Comparison of ENCODE assay signal across 11 cellular contexts in genomic region chr4:98566491-98567008, GRCh38.
DNase-seq lines count a peak whose midpoint lies in the region; ATAC-seq and TF ChIP-seq lines count a peak whose summit lies in the region.
"Had no signal": no experiment of that assay in that cellular context is flagged by ENCODE, and none has a peak within 500 bp of the region (broad histone marks: within the 10 kb centered on the region; RNA-seq: fewer than 3 reads in every experiment).

No MANE protein-coding gene starts in this region.

- H3K27me3 Mint-ChIP-seq in neural crest cell (ENCODE audit: low read depth): no peaks in the 10 kb centered on the region
- no peaks in the 10 kb centered on the region for H3K27me3 Mint-ChIP-seq in activated naive CD8-positive, alpha-beta T cell treated with anti-CD3 and anti-CD28 coated beads, Interleukin-2, amount 50 U/mL, for 24 hours
- H3K27me3 Mint-ChIP-seq: CD4-positive, alpha-beta memory T cell had no signal

- no peak for TF ChIP-seq POLR2A in esophagus muscularis mucosa (IDR thresholded peaks at IDR 0.05; ENCODE audit: low read depth)

- no peaks in the 10 kb centered on the region for H3K9me3 ChIP-seq in esophagus muscularis mucosa

- peak overlapping the region in 3 of 4 donors; percentile 41 to 50 (median 46) for H3K27ac ChIP-seq in esophagus muscularis mucosa (replicated peaks in 1 of 4)
- no peak overlapping the region for H3K27ac ChIP-seq in brain microvascular endothelial cell

- H3K4me3 Mint-ChIP-seq in neural crest cell: no peak overlapping the region
- H3K4me3 Mint-ChIP-seq in activated naive CD8-positive, alpha-beta T cell treated with anti-CD3 and anti-CD28 coated beads, Interleukin-2, amount 50 U/mL, for 24 hours: no peak overlapping the region
- H3K4me3 Mint-ChIP-seq: natural killer cell had no signal

- intact Hi-C loops in esophagus muscularis mucosa (cut with DNase I): no loop called here

- peak overlapping the region; percentile 53 for H3K27ac Mint-ChIP-seq in neural crest cell (ENCODE audit: unreplicated experiment)
- H3K27ac Mint-ChIP-seq in activated naive CD8-positive, alpha-beta T cell treated with anti-CD3 and anti-CD28 coated beads, Interleukin-2, amount 50 U/mL, for 24 hours: no peak overlapping the region
- H3K27ac Mint-ChIP-seq: natural killer cell had no signal

- 63% methylated on average over 7 of the region's 10 CpGs for WGBS in esophagus muscularis mucosa

- H3K36me3 Mint-ChIP-seq in neural crest cell (ENCODE audit: low read depth): no peaks in the 10 kb centered on the region
- peaks cover 10% of the 10 kb centered on the region for H3K36me3 Mint-ChIP-seq in activated naive CD8-positive, alpha-beta T cell treated with anti-CD3 and anti-CD28 coated beads, Interleukin-2, amount 50 U/mL, for 24 hours (ENCODE audit: low read depth)
- H3K36me3 Mint-ChIP-seq: natural killer cell had no signal

- ATAC-seq in GM19328 (IDR thresholded peaks at IDR 0.05; ENCODE audit: unreplicated experiment) (no peak), left lobe of liver (no peak)
- ATAC-seq in activated naive CD8-positive, alpha-beta T cell treated with anti-CD3 and anti-CD28 coated beads, Interleukin-2, amount 50 U/mL, for 24 hours: no peak
- ATAC-seq: natural killer cell had no signal

- in situ Hi-C loops in brain microvascular endothelial cell (cut with HindIII; ENCODE audit: low pct_ligation_motif_present, low sequenced_read_pairs): no loop called here

- peaks cover under 1% of the 10 kb centered on the region for H3K9me3 Mint-ChIP-seq in neural crest cell
- H3K9me3 Mint-ChIP-seq in activated naive CD8-positive, alpha-beta T cell treated with anti-CD3 and anti-CD28 coated beads, Interleukin-2, amount 50 U/mL, for 24 hours: no peaks in the 10 kb centered on the region
- H3K9me3 Mint-ChIP-seq: CD4-positive, alpha-beta memory T cell; natural killer cell had no signal

- DNase-seq in Ammon's horn (ENCODE audit: low spot score): peak; percentile 90
- DNase-seq in NCI-H1694 treated with DMSO at 0.1 percent for 48 hours (lab: John Stamatoyannopoulos, UW): peak; percentile 52
- DNase-seq in esophagus muscularis mucosa (ENCODE audit: extremely low spot score): peak; percentile 86
- no peak for DNase-seq in neural crest cell (ENCODE audit: low read depth, low spot score)
- no peak for DNase-seq in brain microvascular endothelial cell
- DNase-seq in left lobe of liver (ENCODE audit: low spot score): no peak
- no peak for DNase-seq in activated naive CD8-positive, alpha-beta T cell treated with anti-CD3 and anti-CD28 coated beads, Interleukin-2, amount 50 U/mL, for 24 hours
- DNase-seq: activated T-cell treated with anti-CD3 and anti-CD28 coated beads, Interleukin-2, amount 50 U/mL, for 48 hours; CD4-positive, alpha-beta memory T cell; natural killer cell had no signal

- H3K27me3 ChIP-seq in esophagus muscularis mucosa (no peaks in the 10 kb centered on the region), brain microvascular endothelial cell (replicated peaks) (no peaks in the 10 kb centered on the region)

- no peak for TF ChIP-seq EP300 in esophagus muscularis mucosa (IDR thresholded peaks at IDR 0.05)

- H3K4me3 ChIP-seq in esophagus muscularis mucosa (no peak overlapping the region), brain microvascular endothelial cell (ENCODE audit: low read depth, low read length) (no peak overlapping the region)

- H3K36me3 ChIP-seq in esophagus muscularis mucosa (no peaks in the 10 kb centered on the region), brain microvascular endothelial cell (replicated peaks) (no peaks in the 10 kb centered on the region)

- peaks cover 37% of the 10 kb centered on the region for H3K4me1 Mint-ChIP-seq in neural crest cell
- peaks cover 38% of the 10 kb centered on the region for H3K4me1 Mint-ChIP-seq in activated naive CD8-positive, alpha-beta T cell treated with anti-CD3 and anti-CD28 coated beads, Interleukin-2, amount 50 U/mL, for 24 hours

- TF ChIP-seq CTCF in esophagus muscularis mucosa (IDR thresholded peaks at IDR 0.05) (no peak), neural crest cell (conservative IDR thresholded peaks at IDR 0.05) (no peak), brain microvascular endothelial cell (IDR thresholded peaks at IDR 0.05; ENCODE audit: low read depth, low read length, missing control alignments) (no peak)

- peaks cover 13 to 28% (median 21%) of the 10 kb centered on the region in 4 donors for H3K4me1 ChIP-seq in esophagus muscularis mucosa

Comparison
In these comparisons a context has a peak if more than half of its experiments do, and no peak if none do; other contexts are left out.
1. DNase-seq: peak in Ammon's horn (single experiment), NCI-H1694 treated with DMSO at 0.1 percent for 48 hours (single experiment) and esophagus muscularis mucosa (single experiment); none in neural crest cell (single experiment), brain microvascular endothelial cell (single experiment), left lobe of liver (single experiment) and activated naive CD8-positive, alpha-beta T cell treated with anti-CD3 and anti-CD28 coated beads, Interleukin-2, amount 50 U/mL, for 24 hours (single experiment).